Comparison of ENCODE assay signal across 8 cellular contexts in the genomic region with DNA sequence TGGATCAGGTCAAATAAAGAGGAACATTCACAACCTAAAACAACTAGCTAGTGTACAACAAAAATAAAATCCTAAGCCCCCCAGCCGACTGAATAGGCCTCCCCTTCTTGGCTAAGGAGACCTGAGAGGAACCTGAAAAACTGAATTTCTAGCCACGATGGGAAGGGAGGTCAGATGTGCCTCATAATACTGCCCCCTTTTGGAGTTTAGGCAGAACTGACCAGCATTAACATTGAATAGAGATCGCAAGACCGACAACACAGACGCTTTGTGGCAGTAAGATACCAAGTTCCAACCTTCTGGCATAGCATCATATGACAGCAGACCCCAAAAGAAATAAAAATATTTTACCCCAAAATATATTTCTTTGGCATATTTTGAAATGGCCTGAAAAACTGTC. TPM values are rescaled to one million over a fixed set of nuclear protein-coding genes. Genes with fewer than 3 reads are reported as not detected.
DNase-seq lines count a peak whose midpoint lies in the region; ATAC-seq, FAIRE-seq and TF ChIP-seq lines count a peak whose summit lies in the region.

No MANE protein-coding gene starts in this region.

- no peak overlapping the region for H3K4me2 ChIP-seq in DND-41 (ENCODE audit: insufficient read depth, low read length)

- TF ChIP-seq CTCF in DND-41 (IDR thresholded peaks at IDR 0.05; ENCODE audit: borderline replicate concordance, extremely low read depth, low read length, poor library complexity, severe bottlenecking) = peak; percentile 65

- peaks cover 9% of the 10 kb centered on the region for H3K27me3 ChIP-seq in DND-41 (ENCODE audit: insufficient read depth, low read length, poor library complexity)
- no peaks in the 10 kb centered on the region for H3K27me3 ChIP-seq in small intestine (ENCODE audit: control insufficient read depth in 2 of 2, insufficient read depth in 2 of 2, low read length in 2 of 2)

- no peak for FAIRE-seq in small intestine (lab: Jason Lieb, UNC)

- H3K27ac ChIP-seq in DND-41 (ENCODE audit: low read length) (no peak overlapping the region), small intestine (ENCODE audit: low read depth in 1 of 2, low read length in 1 of 2) (no peak overlapping the region)

- H3K36me3 ChIP-seq in DND-41 (ENCODE audit: insufficient read depth, low read length) (no peaks in the 10 kb centered on the region), small intestine (ENCODE audit: control insufficient read depth in 2 of 2, insufficient read depth in 2 of 2, low read length in 2 of 2) (no peaks in the 10 kb centered on the region)

- H3K9me3 ChIP-seq in DND-41 (ENCODE audit: insufficient read depth, low read length, severe bottlenecking) = no peaks in the 10 kb centered on the region
- no peaks in the 10 kb centered on the region for H3K9me3 ChIP-seq in small intestine (ENCODE audit: control insufficient read depth, low read depth)

- WGBS in small intestine, 3 donors = 57 to 67% (median 64%) methylated on average over 5 of the region's 5 CpGs

- no peak overlapping the region for H3K9ac ChIP-seq in DND-41 (ENCODE audit: low read depth, low read length)

- H3K4me1 ChIP-seq in DND-41 (ENCODE audit: insufficient read depth, low read length) (no peaks in the 10 kb centered on the region), small intestine (ENCODE audit: control insufficient read depth in 2 of 2, insufficient read depth in 1 of 2, low read depth in 1 of 2, low read length in 1 of 2) (no peaks in the 10 kb centered on the region)

- no peak overlapping the region for H2AFZ ChIP-seq in DND-41 (ENCODE audit: low read depth, low read length)

- H3K4me3 ChIP-seq in DND-41 (ENCODE audit: low read depth in 1 of 2, low read length in 2 of 2) = no peak overlapping the region
- H3K4me3 ChIP-seq in small intestine (ENCODE audit: low read depth in 1 of 2, low read length in 2 of 2) = no peak overlapping the region

- H3K79me2 ChIP-seq in DND-41 (ENCODE audit: insufficient read depth, low read length) = no peaks in the 10 kb centered on the region

- DNase-seq in DND-41 = no peak
- DNase-seq in HCEC 1CT = peak; percentile 20
- peak; percentile 9 for DNase-seq in RPMI8226
- DNase-seq in iPS DF 19.7 (ENCODE audit: low read depth, low spot score) = peak; percentile 30
- no peak for DNase-seq in stimulated activated CD8-positive, alpha-beta memory T cell treated with anti-CD3 and anti-CD28 coated beads, Interleukin-4, amount 100 ng/mL, for 48 hours
- no peak for DNase-seq in dermis blood vessel endothelial cell
- no peak for DNase-seq in small intestine

- ATAC-seq in DND-41 (ENCODE audit: insufficient read depth, low read depth) (0 out of 3 replicates have a peak, but pooled peaks have one; percentile 40), GM21526 (IDR thresholded peaks at IDR 0.05; ENCODE audit: low FRiP score, unreplicated experiment) (no peak)

- no peaks in the 10 kb centered on the region for H4K20me1 ChIP-seq in DND-41 (ENCODE audit: insufficient read depth, low read length)

RNA-seq across cellular contexts. Expression of a gene that starts 15.9 kb away (rescaled TPM):
- total RNA-seq in dermis blood vessel endothelial cell = not detected in 2 replicates
- polyA plus RNA-seq in small intestine = not detected

Comparison
In these comparisons a context has a peak if more than half of its experiments do, and no peak if none do; other contexts are left out.
1. DNase-seq: peak in HCEC 1CT (single experiment), RPMI8226 (single experiment) and iPS DF 19.7 (single experiment); none in DND-41 (single experiment), stimulated activated CD8-positive, alpha-beta memory T cell treated with anti-CD3 and anti-CD28 coated beads, Interleukin-4, amount 100 ng/mL, for 48 hours (single experiment), dermis blood vessel endothelial cell (single experiment) and small intestine (single experiment).